In the genomic region with DNA sequence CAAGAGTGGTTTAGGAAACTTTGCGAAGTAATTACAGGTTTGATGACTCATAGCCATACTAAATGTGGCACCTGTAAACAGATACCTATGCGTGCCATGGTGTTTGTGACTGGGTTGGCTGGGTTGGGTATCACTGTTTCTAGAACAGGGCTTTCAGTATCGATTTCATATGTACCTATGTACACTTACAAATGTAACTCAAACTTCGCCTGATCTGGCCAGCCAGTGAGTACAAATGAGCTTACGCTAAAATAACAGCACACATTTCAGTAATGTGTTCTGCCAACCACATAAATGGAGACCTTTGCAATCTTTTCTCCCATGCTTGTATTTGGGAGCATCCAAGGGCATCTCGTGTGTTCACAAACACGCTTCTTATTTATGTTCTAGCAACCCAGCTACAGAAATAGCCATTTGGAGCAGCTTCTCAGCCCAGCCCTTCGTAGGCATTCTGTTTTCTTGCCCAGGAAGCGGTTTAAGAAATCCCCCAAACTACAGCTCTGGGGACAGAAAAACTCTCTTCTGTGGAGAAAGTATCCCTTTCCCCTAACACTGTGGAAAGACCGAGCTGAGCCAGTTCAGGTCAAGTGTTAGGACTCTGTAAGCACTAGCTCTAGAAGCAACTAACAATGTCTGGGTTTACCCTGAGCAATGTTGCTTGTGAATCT, we compare ENCODE assay signal across 8 cellular contexts. TPM values are rescaled to one million over a fixed set of nuclear protein-coding genes. Genes with fewer than 3 reads are reported as not detected.
A peak's percentile ranks its signal among the peaks of the same experiment; 100 is the strongest.
DNase-seq lines count a peak whose midpoint lies in the region; ATAC-seq and TF ChIP-seq lines count a peak whose summit lies in the region.

No MANE protein-coding gene starts in this region.

- H3K9me3 Mint-ChIP-seq in activated CD4-positive, alpha-beta T cell treated with anti-CD3 and anti-CD28 coated beads, Interleukin-2, amount 10 ng/mL, durations not matched to agents 7 days and 5 days, result peaks cover 7% of the 10 kb centered on the region
- H3K9me3 Mint-ChIP-seq in naive B cell, result no peaks in the 10 kb centered on the region
- H3K9me3 Mint-ChIP-seq in endothelial cell (ENCODE audit: unreplicated experiment), result no peaks in the 10 kb centered on the region

- no peak for TF ChIP-seq CTCF in endothelial cell (IDR thresholded peaks at IDR 0.05; ENCODE audit: unreplicated experiment)

- peaks cover 67% of the 10 kb centered on the region for H3K4me1 Mint-ChIP-seq in activated CD4-positive, alpha-beta T cell treated with anti-CD3 and anti-CD28 coated beads, Interleukin-2, amount 10 ng/mL, durations not matched to agents 7 days and 5 days
- peaks cover 0 to 1% (median 0%) of the 10 kb centered on the region in 3 donors for H3K4me1 Mint-ChIP-seq in naive B cell
- peaks cover 31% of the 10 kb centered on the region for H3K4me1 Mint-ChIP-seq in endothelial cell (ENCODE audit: unreplicated experiment)

- H3K27me3 Mint-ChIP-seq in activated CD4-positive, alpha-beta T cell treated with anti-CD3 and anti-CD28 coated beads, Interleukin-2, amount 10 ng/mL, durations not matched to agents 7 days and 5 days, result no peaks in the 10 kb centered on the region
- H3K27me3 Mint-ChIP-seq in naive B cell (peaks cover 0 to 8% (median 0%) of the 10 kb centered on the region in 3 donors), endothelial cell (ENCODE audit: unreplicated experiment) (peaks cover 2% of the 10 kb centered on the region)

- CTCF ChIA-PET in activated CD4-positive, alpha-beta T cell treated with anti-CD3 and anti-CD28 coated beads, Interleukin-2, amount 10 ng/mL, durations not matched to agents 7 days and 5 days (lab: Charles Lee), result interaction anchor here (0.6 to 4.9 kb wide), 7 partner anchors 11 to 433 kb away, joined by 3 to 23 read pairs (median 4); partner anchors contain the start of genes MDM2 and RAP1B

- H3K27ac Mint-ChIP-seq in activated CD4-positive, alpha-beta T cell treated with anti-CD3 and anti-CD28 coated beads, Interleukin-2, amount 10 ng/mL, durations not matched to agents 7 days and 5 days, result peak overlapping the region; percentile 87
- H3K27ac Mint-ChIP-seq in naive B cell (peak overlapping the region in 1 of 6 donors; percentile 23), endothelial cell (ENCODE audit: unreplicated experiment) (no peak overlapping the region)

- peak; percentile 76 for DNase-seq in activated CD4-positive, alpha-beta T cell treated with anti-CD3 and anti-CD28 coated beads, Interleukin-2, amount 10 ng/mL, durations not matched to agents 7 days and 5 days
- DNase-seq in naive B cell (no peak), cerebellar cortex (ENCODE audit: low spot score) (no peak), endothelial cell (ENCODE audit: low spot score) (no peak), GF-D8 (lab: John Stamatoyannopoulos, UW) (no peak), putamen (ENCODE audit: low spot score) (no peak)

- ATAC-seq in GM19452 (IDR thresholded peaks at IDR 0.05; ENCODE audit: unreplicated experiment), result peak; percentile 98
- ATAC-seq in HG03175 (IDR thresholded peaks at IDR 0.05; ENCODE audit: unreplicated experiment), result peak; percentile 99
- ATAC-seq in naive B cell (ENCODE audit: low read depth in 2 of 2), result peak; percentile 56 to 86

- POLR2A ChIA-PET in activated CD4-positive, alpha-beta T cell treated with anti-CD3 and anti-CD28 coated beads, Interleukin-2, amount 10 ng/mL, durations not matched to agents 7 days and 5 days (lab: Charles Lee), result interaction anchor here (0.6 kb wide), 1 partner anchor 45 kb away, joined by 3 read pairs; no protein-coding TSS in a partner anchor

- H3K36me3 Mint-ChIP-seq in activated CD4-positive, alpha-beta T cell treated with anti-CD3 and anti-CD28 coated beads, Interleukin-2, amount 10 ng/mL, durations not matched to agents 7 days and 5 days (ENCODE audit: low read depth), result peaks cover 13% of the 10 kb centered on the region
- H3K36me3 Mint-ChIP-seq in naive B cell, result no peaks in the 10 kb centered on the region
- no peaks in the 10 kb centered on the region for H3K36me3 Mint-ChIP-seq in endothelial cell (ENCODE audit: low read depth, unreplicated experiment)

- H3K4me3 Mint-ChIP-seq in activated CD4-positive, alpha-beta T cell treated with anti-CD3 and anti-CD28 coated beads, Interleukin-2, amount 10 ng/mL, durations not matched to agents 7 days and 5 days, result peak overlapping the region; percentile 6
- H3K4me3 Mint-ChIP-seq in naive B cell (no peak overlapping the region), endothelial cell (ENCODE audit: unreplicated experiment) (no peak overlapping the region)

RNA-seq across cellular contexts. Expression of gene MDM1, which starts 42.3 kb away (rescaled TPM):
- 10 to 100 TPM; 25.2 to 28.4 TPM for total RNA-seq in activated CD4-positive, alpha-beta T cell treated with anti-CD3 and anti-CD28 coated beads, Interleukin-2, amount 10 ng/mL, durations not matched to agents 7 days and 5 days
- 10 to 100 TPM; 15.2 to 22.3 (median 21.5) TPM for polyA plus RNA-seq in naive B cell (ENCODE audit: low read depth in 6 of 6)
- 18.1 TPM for total RNA-seq in endothelial cell (ENCODE audit: unreplicated experiment)
